In the genomic region with DNA sequence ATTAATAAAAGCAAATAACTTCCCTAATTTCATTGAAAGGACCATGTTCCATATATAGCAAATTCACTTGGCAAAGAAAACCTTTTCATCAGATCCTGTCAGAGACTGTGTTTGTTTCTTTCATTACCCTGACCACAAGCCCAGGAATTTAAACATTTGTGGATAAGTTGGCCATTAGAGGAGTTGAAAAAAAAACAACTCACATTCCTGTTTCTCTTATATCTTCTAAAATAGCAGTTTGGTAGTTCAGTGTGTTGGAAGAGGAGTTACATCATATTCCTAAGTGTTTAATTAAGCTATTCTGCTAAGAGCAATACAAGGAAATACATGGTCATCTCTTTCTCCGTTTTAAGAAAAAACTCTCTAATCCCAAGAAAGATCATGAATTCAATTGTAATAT, we compare ENCODE assay signal across 19 cellular contexts.
DNase-seq lines count a peak whose midpoint lies in the region; TF ChIP-seq lines count a peak whose summit lies in the region.
"Had no signal": no experiment of that assay in that cellular context is flagged by ENCODE, and none has a peak within 500 bp of the region (broad histone marks: within the 10 kb centered on the region; RNA-seq: fewer than 3 reads in every experiment).

No MANE protein-coding gene starts in this region.

- peaks cover 4% of the 10 kb centered on the region for H3K4me1 Mint-ChIP-seq in endodermal cell
- H3K4me1 Mint-ChIP-seq: naive B cell had no signal

- DNase-seq in HCEC 1CT, result peak; percentile 67
- peak; percentile 5 for DNase-seq in amniotic stem cell (lab: John Stamatoyannopoulos, UW)
- peak; percentile 26 for DNase-seq in hepatic stellate cell (ENCODE audit: low spot score)
- DNase-seq in smooth muscle cell (lab: John Stamatoyannopoulos, UW; ENCODE audit: unreplicated experiment), result no peak
- no peak for DNase-seq in endodermal cell
- no peak for DNase-seq in GM19238 (ENCODE audit: insufficient read length, low spot score)
- DNase-seq in Peyer's patch, result no peak
- DNase-seq in lower leg skin (ENCODE audit: low spot score in 2 of 2), result no peak
- DNase-seq: activated naive CD4-positive, alpha-beta T cell; CD8-positive, alpha-beta T cell; effector memory CD4-positive, alpha-beta T cell; GF-D8; islet precursor cell; MG63; naive B cell; NCI-H1930; NCI-H526 treated with DMSO at 0.1 percent for 48 hours; T-helper 2 cell had no signal

- H3K27me3 Mint-ChIP-seq in endodermal cell (ENCODE audit: insufficient read depth), result no peaks in the 10 kb centered on the region
- H3K27me3 Mint-ChIP-seq: naive B cell had no signal

- H3K4me3 ChIP-seq in smooth muscle cell (no peak overlapping the region), endodermal cell (ENCODE audit: low read length) (no peak overlapping the region), Peyer's patch (no peak overlapping the region), lower leg skin (ENCODE audit: low read depth, poor library complexity, severe bottlenecking) (no peak overlapping the region)
- H3K4me3 ChIP-seq: MG63 had no signal

- H3K27ac Mint-ChIP-seq in endodermal cell, result no peak overlapping the region
- H3K27ac Mint-ChIP-seq: CD8-positive, alpha-beta T cell; naive B cell had no signal

- H3K4me1 ChIP-seq in smooth muscle cell (ENCODE audit: low read depth) (peaks cover 15% of the 10 kb centered on the region), endodermal cell (ENCODE audit: control insufficient read depth, insufficient read depth, low read length) (no peaks in the 10 kb centered on the region), Peyer's patch (no peaks in the 10 kb centered on the region)

- WGBS in smooth muscle cell (ENCODE audit: low lambda C conversion rate), result 6% methylated on average over 1 of the region's 1 CpG
- WGBS in endodermal cell (ENCODE audit: insufficient coverage in 1 of 2, insufficient read length in 1 of 2), 2 experiments, result 100% methylated on average over 1 of the region's 1 CpG
- 63 to 67% methylated on average over 1 of the region's 1 CpG for WGBS in lower leg skin, 2 donors

- H3K4me3 Mint-ChIP-seq in endodermal cell, result no peak overlapping the region
- H3K4me3 Mint-ChIP-seq: CD8-positive, alpha-beta T cell; naive B cell had no signal

- H3K36me3 ChIP-seq in smooth muscle cell (ENCODE audit: low read depth) (no peaks in the 10 kb centered on the region), endodermal cell (ENCODE audit: control insufficient read depth, insufficient read depth, low read length) (no peaks in the 10 kb centered on the region), Peyer's patch (no peaks in the 10 kb centered on the region)
- H3K36me3 ChIP-seq: MG63 had no signal

- TF ChIP-seq CTCF in smooth muscle cell (IDR thresholded peaks at IDR 0.05; ENCODE audit: borderline replicate concordance, insufficient read depth, poor library complexity, severe bottlenecking) (no peak), endodermal cell (conservative IDR thresholded peaks at IDR 0.05) (no peak), Peyer's patch (IDR thresholded peaks at IDR 0.05) (no peak), lower leg skin (IDR thresholded peaks at IDR 0.05) (no peak)

- no peak overlapping the region for H2AFZ ChIP-seq in smooth muscle cell (ENCODE audit: low read depth)

- no peaks in the 10 kb centered on the region for H4K20me1 ChIP-seq in smooth muscle cell (ENCODE audit: low read depth)

- intact Hi-C loops in lower leg skin (cut with DNase I; ENCODE audit: low total_unique reads), result no loop called here

- peaks cover 2% of the 10 kb centered on the region for H3K36me3 Mint-ChIP-seq in endodermal cell (ENCODE audit: low read depth)
- H3K36me3 Mint-ChIP-seq: CD8-positive, alpha-beta T cell; naive B cell had no signal

- peak overlapping the region; percentile 39 for H3K4me2 ChIP-seq in smooth muscle cell

- no peak overlapping the region for H3K9ac ChIP-seq in smooth muscle cell (ENCODE audit: low read depth)
- H3K9ac ChIP-seq in endodermal cell (ENCODE audit: extremely low read depth, low read length, poor library complexity, severe bottlenecking), result no peak overlapping the region

- H3F3A ChIP-seq in smooth muscle cell (ENCODE audit: low read depth), result peaks cover 9% of the 10 kb centered on the region

- H3K27me3 ChIP-seq in smooth muscle cell (ENCODE audit: low read depth) (no peaks in the 10 kb centered on the region), endodermal cell (ENCODE audit: control insufficient read depth, insufficient read depth, low read length, poor library complexity, severe bottlenecking) (no peaks in the 10 kb centered on the region), Peyer's patch (no peaks in the 10 kb centered on the region)
- H3K27me3 ChIP-seq: MG63 had no signal

- peaks cover 1% of the 10 kb centered on the region for H3K9me3 Mint-ChIP-seq in endodermal cell
- H3K9me3 Mint-ChIP-seq: CD8-positive, alpha-beta T cell; naive B cell had no signal

- TF ChIP-seq POLR2A in Peyer's patch (IDR thresholded peaks at IDR 0.05) (no peak), lower leg skin (IDR thresholded peaks at IDR 0.05) (no peak)

- H3K27ac ChIP-seq in smooth muscle cell (ENCODE audit: low read depth) (peak overlapping the region; percentile 58), endodermal cell (ENCODE audit: low read depth, low read length) (no peak overlapping the region), Peyer's patch (no peak overlapping the region)
- H3K27ac ChIP-seq: RWPE1 had no signal

- no peaks in the 10 kb centered on the region for H3K9me3 ChIP-seq in smooth muscle cell (replicated peaks; ENCODE audit: low read depth)
- peaks cover 2% of the 10 kb centered on the region for H3K9me3 ChIP-seq in endodermal cell (ENCODE audit: control insufficient read depth, low read length)
- H3K9me3 ChIP-seq in Peyer's patch, result no peaks in the 10 kb centered on the region
- H3K9me3 ChIP-seq: MG63 had no signal

- no peaks in the 10 kb centered on the region for H3K79me2 ChIP-seq in smooth muscle cell (ENCODE audit: low read depth)

Comparison
In these comparisons a context has a peak if more than half of its experiments do, and no peak if none do; other contexts are left out.
1. DNase-seq: peak in HCEC 1CT (single experiment), amniotic stem cell (single experiment) and hepatic stellate cell (single experiment); none in smooth muscle cell (single experiment), endodermal cell (single experiment), GM19238 (single experiment), Peyer's patch (0 of 3) and lower leg skin (0 of 2).